ENCODE assay signal across 8 cellular contexts in the genomic region with DNA sequence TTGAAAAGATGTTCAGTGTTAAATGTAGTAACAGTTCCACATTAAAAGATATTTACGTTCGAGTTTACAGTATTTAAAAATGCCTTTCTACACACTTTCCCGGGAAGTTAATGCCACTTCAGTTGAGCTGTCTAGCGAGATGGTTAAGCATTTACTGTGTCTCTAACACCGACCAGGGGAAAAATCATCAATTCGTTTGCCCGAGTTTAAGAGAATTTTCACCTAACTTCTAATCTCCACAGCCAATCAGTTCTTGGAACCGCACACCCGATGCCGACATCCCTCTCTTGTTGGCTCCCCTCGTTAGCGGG. TPM values are rescaled to one million over a fixed set of nuclear protein-coding genes. Genes with fewer than 3 reads are reported as not detected.
DNase-seq lines count a peak whose midpoint lies in the region; ATAC-seq, FAIRE-seq and TF ChIP-seq lines count a peak whose summit lies in the region.

No MANE protein-coding gene starts in this region.

- H3K36me3 Mint-ChIP-seq in brain (peaks cover 25% of the 10 kb centered on the region), mesothelial cell of epicardium (no peaks in the 10 kb centered on the region)

- TF ChIP-seq CTCF in A549 (IDR thresholded peaks at IDR 0.05) (no peak), HFF-Myc (IDR thresholded peaks at IDR 0.05; ENCODE audit: low read depth, low read length, missing control alignments) (no peak), brain (conservative IDR thresholded peaks at IDR 0.05) (no peak), mesothelial cell of epicardium (IDR thresholded peaks at IDR 0.05; ENCODE audit: unreplicated experiment) (no peak)

- H3K27ac Mint-ChIP-seq in brain (peak overlapping the region; percentile 98 to 99 (median 98)), mesothelial cell of epicardium (peak overlapping the region; percentile 99)

- no peak for FAIRE-seq in A549 (lab: Jason Lieb, UNC)

- H3K4me1 Mint-ChIP-seq in brain = peaks cover 77% of the 10 kb centered on the region
- H3K4me1 Mint-ChIP-seq in mesothelial cell of epicardium = peaks cover 47% of the 10 kb centered on the region

- H3K9me3 Mint-ChIP-seq in brain (no peaks in the 10 kb centered on the region), mesothelial cell of epicardium (no peaks in the 10 kb centered on the region)

- H3K27me3 Mint-ChIP-seq in brain (peaks cover 12% of the 10 kb centered on the region), mesothelial cell of epicardium (ENCODE audit: low read depth) (no peaks in the 10 kb centered on the region)

- CTCF ChIA-PET in A549 (lab: Yijun Ruan, JAX) = interaction anchor here (0.7 to 2.0 kb wide), 12 partner anchors 11 to 278 kb away, joined by 3 to 6 read pairs (median 4); a partner anchor contains a TSS

- TF ChIP-seq POLR2A in A549 (IDR thresholded peaks at IDR 0.05; ENCODE audit: low read length) = no peak

- H3K4me3 ChIP-seq in A549 (peak overlapping the region; percentile 73), HFF-Myc (replicated peaks; ENCODE audit: low read depth, low read length) (peak overlapping the region; percentile 72)

- H3K27ac ChIP-seq in A549 = peak overlapping the region; percentile 97 to 99

- 2% methylated on average over 12 of the region's 12 CpGs for WGBS in A549 (ENCODE audit: missing lambda C conversion rate)

- H3K9me3 ChIP-seq in A549 = no peaks in the 10 kb centered on the region

- peak in 1 of 2 experiments; percentile 2; a peak in 2 of 6 replicates for ATAC-seq in A549
- no peak for ATAC-seq in GM18867 (IDR thresholded peaks at IDR 0.05; ENCODE audit: unreplicated experiment)
- no peak for ATAC-seq in HG03108 (IDR thresholded peaks at IDR 0.05; ENCODE audit: unreplicated experiment)

- DNase-seq in A549 (ENCODE audit: low read depth in 1 of 2, low spot score in 1 of 2) (no peak), HFF-Myc (ENCODE audit: extremely low read depth, low read depth) (no peak), mesothelial cell of epicardium (ENCODE audit: low spot score in 2 of 2, unreplicated experiment in 2 of 2) (no peak), ureter (ENCODE audit: low spot score) (no peak)
- no peak for DNase-seq in activated CD4-positive, alpha-beta T cell treated with anti-CD3 and anti-CD28 coated beads for 4 hours

- H3K4me2 ChIP-seq in A549 = peak overlapping the region; percentile 79

- H3K4me3 Mint-ChIP-seq in brain (peak overlapping the region; percentile 90 to 97 (median 96)), mesothelial cell of epicardium (peak overlapping the region; percentile 95)

- POLR2A ChIA-PET in A549 (lab: Yijun Ruan, JAX) = interaction anchor here (0.6 to 2.0 kb wide), 11 partner anchors 8 to 858 kb away, joined by 3 to 16 read pairs (median 4); a partner anchor contains a TSS

- TF ChIP-seq EP300 in A549 (IDR thresholded peaks at IDR 0.05) = no peak

- peaks cover 35% of the 10 kb centered on the region for H3K4me1 ChIP-seq in A549

- no peak for TF ChIP-seq RAD21 in A549 (conservative IDR thresholded peaks at IDR 0.05 in 1 of 2, IDR thresholded peaks at IDR 0.05 in 1 of 2)

TF ChIP-seq in A549, 52 proteins besides CTCF, POLR2A, EP300 and RAD21:
- no peak for TF ChIP-seq NPAS2 (CRISPR knock-in tag; IDR thresholded peaks at IDR 0.05; ENCODE audit: borderline replicate concordance)
- no peak for TF ChIP-seq JUN (IDR thresholded peaks at IDR 0.05)
- TF ChIP-seq, protein P1, sequence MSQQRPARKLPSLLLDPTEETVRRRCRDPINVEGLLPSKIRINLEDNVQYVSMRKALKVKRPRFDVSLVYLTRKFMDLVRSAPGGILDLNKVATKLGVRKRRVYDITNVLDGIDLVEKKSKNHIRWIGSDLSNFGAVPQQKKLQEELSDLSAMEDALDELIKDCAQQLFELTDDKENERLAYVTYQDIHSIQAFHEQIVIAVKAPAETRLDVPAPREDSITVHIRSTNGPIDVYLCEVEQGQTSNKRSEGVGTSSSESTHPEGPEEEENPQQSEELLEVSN (IDR thresholded peaks at IDR 0.05; ENCODE audit: borderline replicate concordance, low read depth) = no peak
- TF ChIP-seq CBX8 (IDR thresholded peaks at IDR 0.05) = no peak
- no peak for TF ChIP-seq HOXA7 (CRISPR knock-in tag; IDR thresholded peaks at IDR 0.05)
- no peak for TF ChIP-seq CEBPB (IDR thresholded peaks at IDR 0.05)
- no peak for TF ChIP-seq ZC3H11A (IDR thresholded peaks at IDR 0.05)
- no peak for TF ChIP-seq CHD2 (IDR thresholded peaks at IDR 0.05; ENCODE audit: low read length, partially characterized antibody)
- TF ChIP-seq HOXB13 (CRISPR knock-in tag; IDR thresholded peaks at IDR 0.05; ENCODE audit: low read depth) = no peak
- TF ChIP-seq, protein P2, sequence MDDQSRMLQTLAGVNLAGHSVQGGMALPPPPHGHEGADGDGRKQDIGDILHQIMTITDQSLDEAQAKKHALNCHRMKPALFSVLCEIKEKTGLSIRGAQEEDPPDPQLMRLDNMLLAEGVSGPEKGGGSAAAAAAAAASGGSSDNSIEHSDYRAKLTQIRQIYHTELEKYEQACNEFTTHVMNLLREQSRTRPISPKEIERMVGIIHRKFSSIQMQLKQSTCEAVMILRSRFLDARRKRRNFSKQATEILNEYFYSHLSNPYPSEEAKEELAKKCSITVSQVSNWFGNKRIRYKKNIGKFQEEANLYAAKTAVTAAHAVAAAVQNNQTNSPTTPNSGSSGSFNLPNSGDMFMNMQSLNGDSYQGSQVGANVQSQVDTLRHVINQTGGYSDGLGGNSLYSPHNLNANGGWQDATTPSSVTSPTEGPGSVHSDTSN (IDR thresholded peaks at IDR 0.05) = no peak
- TF ChIP-seq NR3C1 (IDR thresholded peaks at IDR 0.05) = no peak
- no peak for TF ChIP-seq SMC3 (IDR thresholded peaks at IDR 0.05)
- TF ChIP-seq ESRRA (IDR thresholded peaks at IDR 0.05; ENCODE audit: borderline replicate concordance, low read length) = no peak
- no peak for TF ChIP-seq JUNB (IDR thresholded peaks at IDR 0.05)
- TF ChIP-seq, protein P3, sequence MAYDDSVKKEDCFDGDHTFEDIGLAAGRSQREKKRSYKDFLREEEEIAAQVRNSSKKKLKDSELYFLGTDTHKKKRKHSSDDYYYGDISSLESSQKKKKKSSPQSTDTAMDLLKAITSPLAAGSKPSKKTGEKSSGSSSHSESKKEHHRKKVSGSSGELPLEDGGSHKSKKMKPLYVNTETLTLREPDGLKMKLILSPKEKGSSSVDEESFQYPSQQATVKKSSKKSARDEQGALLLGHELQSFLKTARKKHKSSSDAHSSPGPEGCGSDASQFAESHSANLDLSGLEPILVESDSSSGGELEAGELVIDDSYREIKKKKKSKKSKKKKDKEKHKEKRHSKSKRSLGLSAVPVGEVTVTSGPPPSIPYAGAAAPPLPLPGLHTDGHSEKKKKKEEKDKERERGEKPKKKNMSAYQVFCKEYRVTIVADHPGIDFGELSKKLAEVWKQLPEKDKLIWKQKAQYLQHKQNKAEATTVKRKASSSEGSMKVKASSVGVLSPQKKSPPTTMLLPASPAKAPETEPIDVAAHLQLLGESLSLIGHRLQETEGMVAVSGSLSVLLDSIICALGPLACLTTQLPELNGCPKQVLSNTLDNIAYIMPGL (CRISPR knock-in tag; IDR thresholded peaks at IDR 0.05; ENCODE audit: borderline replicate concordance) = no peak

RNA-seq across cellular contexts. Expression of a gene that starts 58.2 kb away (rescaled TPM):
- polyA plus RNA-seq in A549 (2011; rRNA removed) (not detected in 2 replicates), A549 (2017; fragmentation: RNase III; extraction: RNeasy Plus Mini Kit Qiagen cat#74134 plus additional on column Dnase treatment) (not detected in 3 replicates), brain (ENCODE audit: insufficient read depth, low read depth, low replicate concordance) (not detected)
- not detected in 2 replicates for polyA plus RNA-seq in A549 (2012; cell fraction: cytosol; rRNA removed)
- not detected in 2 replicates for polyA plus RNA-seq in A549 (2012; cell fraction: nucleus; rRNA removed)
- polyA minus RNA-seq in A549 (2011; rRNA and poly(A)+ RNA removed) = not detected in 2 replicates
- total RNA-seq in mesothelial cell of epicardium (not detected in 3 replicates), ureter (not detected)
